In the genomic region with DNA sequence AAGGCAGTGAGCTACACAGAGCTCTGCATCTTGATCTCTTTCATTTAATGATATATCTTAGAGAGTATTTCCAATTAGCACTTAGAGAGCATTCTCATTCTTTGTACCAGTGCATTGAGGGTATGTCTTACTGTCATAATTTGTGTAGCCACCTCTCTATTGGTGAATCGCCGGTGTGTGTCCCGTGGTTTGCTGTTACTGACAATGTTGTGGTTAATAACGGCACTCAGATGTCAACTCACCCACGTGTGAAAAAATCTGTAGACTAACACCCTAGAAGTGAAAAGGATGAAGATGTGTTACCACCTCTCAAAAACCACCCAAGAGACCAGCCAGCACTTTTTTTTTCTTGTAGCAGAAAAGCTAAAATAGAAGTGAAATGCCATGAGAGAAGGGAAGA, we compare ENCODE assay signal across 24 cellular contexts. TPM values are rescaled to one million over a fixed set of nuclear protein-coding genes. Genes with fewer than 3 reads are reported as not detected.
DNase-seq lines count a peak whose midpoint lies in the region; ATAC-seq and TF ChIP-seq lines count a peak whose summit lies in the region.
"Had no signal": no experiment of that assay in that cellular context is flagged by ENCODE, and none has a peak within 500 bp of the region (broad histone marks: within the 10 kb centered on the region; RNA-seq: fewer than 3 reads in every experiment).

No MANE protein-coding gene starts in this region.

- ATAC-seq in GM18867 (IDR thresholded peaks at IDR 0.05; ENCODE audit: unreplicated experiment) (peak; percentile 78), mucosa of descending colon (no peak), GM19395 (IDR thresholded peaks at IDR 0.05; ENCODE audit: unreplicated experiment) (no peak)
- ATAC-seq in central memory CD8-positive, alpha-beta T cell (replicated peaks; ENCODE audit: extremely low read depth, poor library complexity, severe bottlenecking): peak; percentile 64
- ATAC-seq: T-cell had no signal

- TF ChIP-seq CTCF in nephron progenitor cell (IDR thresholded peaks at IDR 0.05) (no peak), mucosa of descending colon (IDR thresholded peaks at IDR 0.05) (no peak)

- peaks cover 11% of the 10 kb centered on the region for H3K4me1 Mint-ChIP-seq in central memory CD8-positive, alpha-beta T cell
- H3K4me1 Mint-ChIP-seq in nephron progenitor cell: peaks cover 40% of the 10 kb centered on the region

- no peaks in the 10 kb centered on the region for H3K9me3 Mint-ChIP-seq in central memory CD8-positive, alpha-beta T cell
- peaks cover 14% of the 10 kb centered on the region for H3K9me3 Mint-ChIP-seq in nephron progenitor cell
- H3K9me3 Mint-ChIP-seq: HFFc6, T-cell had no signal

- H3K4me3 Mint-ChIP-seq in central memory CD8-positive, alpha-beta T cell: peak overlapping the region; percentile 14
- no peak overlapping the region for H3K4me3 Mint-ChIP-seq in nephron progenitor cell
- H3K4me3 Mint-ChIP-seq: H9, HFFc6, T-cell had no signal

- H3K4me2 ChIP-seq in BLaER1: peak overlapping the region; percentile 91

- no peaks in the 10 kb centered on the region for H4K20me1 ChIP-seq in BLaER1

- H3K36me3 Mint-ChIP-seq in central memory CD8-positive, alpha-beta T cell (ENCODE audit: insufficient read depth): peaks cover 1% of the 10 kb centered on the region
- H3K36me3 Mint-ChIP-seq in nephron progenitor cell (ENCODE audit: low read depth): no peaks in the 10 kb centered on the region
- H3K36me3 Mint-ChIP-seq: T-cell had no signal

- H3K9me3 ChIP-seq in BLaER1: peaks cover 7% of the 10 kb centered on the region
- no peaks in the 10 kb centered on the region for H3K9me3 ChIP-seq in mucosa of descending colon
- H3K9me3 ChIP-seq: Peyer's patch had no signal

- H3K4me1 ChIP-seq in BLaER1: peaks cover 53% of the 10 kb centered on the region
- no peaks in the 10 kb centered on the region for H3K4me1 ChIP-seq in mucosa of descending colon (ENCODE audit: low read depth)
- H3K4me1 ChIP-seq: Peyer's patch had no signal

- H3K27ac ChIP-seq in BLaER1: peak overlapping the region; percentile 68
- H3K27ac ChIP-seq: Peyer's patch had no signal

- H3K9ac ChIP-seq in BLaER1: peak overlapping the region; percentile 7

- H3K4me3 ChIP-seq in BLaER1 (peak overlapping the region; percentile 6; the same call in 1 of the 2 replicates), mucosa of descending colon (no peak overlapping the region)
- H3K4me3 ChIP-seq: Peyer's patch had no signal

- intact Hi-C loops in mucosa of descending colon (cut with DNase I, micrococcal nuclease): no loop called here

- peaks cover 84% of the 10 kb centered on the region for H3K27me3 Mint-ChIP-seq in central memory CD8-positive, alpha-beta T cell
- peaks cover 9% of the 10 kb centered on the region for H3K27me3 Mint-ChIP-seq in nephron progenitor cell (ENCODE audit: low read depth, poor library complexity)

- H3K27me3 ChIP-seq in BLaER1: no peaks in the 10 kb centered on the region
- H3K27me3 ChIP-seq: Peyer's patch had no signal

- DNase-seq in central memory CD8-positive, alpha-beta T cell (ENCODE audit: low spot score in 2 of 2): no peak
- DNase-seq in nephron progenitor cell: no peak
- DNase-seq in mucosa of descending colon: no peak
- no peak for DNase-seq in foreskin melanocyte
- DNase-seq: AML-193, COR-L47, DMS79, H9, HFFc6, KBM-7, NCI-H1105 treated with DMSO at 0.1 percent for 48 hours, NCI-H1694, NCI-H2081, NCI-H2171, NCI-H446, NCI-H526, Peyer's patch, T-cell had no signal

- peak overlapping the region; percentile 17 for H3K27ac Mint-ChIP-seq in central memory CD8-positive, alpha-beta T cell (ENCODE audit: low read depth)
- peak overlapping the region; percentile 78 for H3K27ac Mint-ChIP-seq in nephron progenitor cell
- H3K27ac Mint-ChIP-seq: HFFc6, T-cell had no signal

- H3K36me3 ChIP-seq in BLaER1 (no peaks in the 10 kb centered on the region), mucosa of descending colon (ENCODE audit: low read depth) (no peaks in the 10 kb centered on the region)
- H3K36me3 ChIP-seq: Peyer's patch had no signal

RNA-seq across cellular contexts. Expression of a gene that starts 37.1 kb away (rescaled TPM):
- total RNA-seq in mucosa of descending colon: not detected
- total RNA-seq: A172, H9, HFFc6, HT1080, OCI-LY7, Peyer's patch, T-cell had no signal

Comparison
In these comparisons a context has a peak if more than half of its experiments do, and no peak if none do; other contexts are left out.
1. ATAC-seq: peak in GM18867 (single experiment) and central memory CD8-positive, alpha-beta T cell (single experiment); none in mucosa of descending colon (single experiment) and GM19395 (single experiment).